In the genomic region with DNA sequence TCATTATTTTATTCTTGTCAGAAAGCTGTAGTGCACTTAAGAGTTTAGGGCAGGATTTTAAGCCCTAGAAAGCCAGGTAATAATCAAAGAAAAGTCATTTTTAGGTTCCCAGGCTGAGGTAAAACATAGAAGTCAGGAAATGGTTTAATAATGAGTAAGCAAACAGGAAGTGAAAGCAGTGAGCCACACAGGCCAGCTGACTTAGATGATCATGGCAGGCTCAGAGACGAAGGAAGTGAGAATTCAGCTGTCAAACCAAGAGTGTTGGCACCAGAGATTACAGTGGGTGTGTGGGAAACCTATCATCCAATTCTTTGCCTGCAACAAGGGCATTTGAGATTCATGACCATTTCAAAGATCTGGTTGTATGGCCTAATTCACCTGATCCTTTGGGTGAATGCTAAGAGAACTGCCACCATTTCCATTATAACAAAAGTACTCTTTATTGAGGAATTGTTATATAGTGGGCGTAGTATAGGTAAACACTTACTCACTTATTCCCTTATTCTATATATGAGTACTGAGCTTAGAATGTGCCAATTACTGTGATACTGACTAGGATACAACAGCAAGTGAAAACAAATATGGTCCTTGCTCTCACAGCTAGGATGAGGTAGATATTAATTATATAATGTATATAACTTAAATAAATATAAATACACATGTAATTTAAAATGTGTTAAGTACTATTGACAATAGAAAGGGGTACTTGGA, we compare ENCODE assay signal across 9 cellular contexts.
A peak's percentile ranks its signal among the peaks of the same experiment; 100 is the strongest.
DNase-seq lines count a peak whose midpoint lies in the region; ATAC-seq and TF ChIP-seq lines count a peak whose summit lies in the region.
"Had no signal": no experiment of that assay in that cellular context is flagged by ENCODE, and none has a peak within 500 bp of the region (broad histone marks: within the 10 kb centered on the region; RNA-seq: fewer than 3 reads in every experiment).

No MANE protein-coding gene starts in this region.

- peaks cover 6% of the 10 kb centered on the region; the same call in 1 of the 2 replicates for H3K4me1 Mint-ChIP-seq in HFFc6 (ENCODE audit: low read depth)

- ATAC-seq in GM18502 (IDR thresholded peaks at IDR 0.05; ENCODE audit: poor library complexity, unreplicated experiment): peak; percentile 100
- ATAC-seq in foreskin keratinocyte: peak; percentile 99

- no peak for TF ChIP-seq CTCF in foreskin keratinocyte (conservative IDR thresholded peaks at IDR 0.05)
- no peak for TF ChIP-seq CTCF in HFFc6 (IDR thresholded peaks at IDR 0.05)

- DNase-seq in HCEC 1CT (peak; percentile 78), M059J (ENCODE audit: low read depth) (peak; percentile 74), foreskin keratinocyte (peak; percentile 42 to 66), NCI-H2196 treated with DMSO at 0.1 percent for 48 hours (lab: John Stamatoyannopoulos, UW; ENCODE audit: unreplicated experiment) (no peak), HFFc6 (no peak)
- peak; percentile 11 to 34 for DNase-seq in activated CD4-positive, alpha-beta T cell treated with anti-CD3 and anti-CD28 coated beads, Interleukin-2, amount 50 U/mL, for 48 hours
- DNase-seq in stimulated activated CD4-positive, alpha-beta T cell treated with anti-CD3 and anti-CD28 coated beads, Interleukin-2, amount 100 ng/mL, for 48 hours: peak; percentile 7 to 11

- no peak overlapping the region for H3K27ac Mint-ChIP-seq in HFFc6

- H3K27ac ChIP-seq in foreskin keratinocyte: peak overlapping the region; percentile 57
- H3K27ac ChIP-seq: parathyroid adenoma had no signal

- no peak overlapping the region for H3K4me3 Mint-ChIP-seq in HFFc6

- H3K36me3 Mint-ChIP-seq in HFFc6 (ENCODE audit: low read depth): no peaks in the 10 kb centered on the region

- peaks cover 5% of the 10 kb centered on the region for H3K9me3 Mint-ChIP-seq in HFFc6

- H3K4me1 ChIP-seq in foreskin keratinocyte: peaks cover 13% of the 10 kb centered on the region
- H3K4me1 ChIP-seq: parathyroid adenoma had no signal

- no peaks in the 10 kb centered on the region for H3K27me3 Mint-ChIP-seq in HFFc6 (ENCODE audit: insufficient read depth)

- H3K27me3 ChIP-seq in foreskin keratinocyte: no peaks in the 10 kb centered on the region

Comparison
In these comparisons a context has a peak if more than half of its experiments do, and no peak if none do; other contexts are left out.
1. DNase-seq: peak in HCEC 1CT (single experiment), M059J (single experiment), activated CD4-positive, alpha-beta T cell treated with anti-CD3 and anti-CD28 coated beads, Interleukin-2, amount 50 U/mL, for 48 hours (2 of 2), foreskin keratinocyte (2 of 2) and stimulated activated CD4-positive, alpha-beta T cell treated with anti-CD3 and anti-CD28 coated beads, Interleukin-2, amount 100 ng/mL, for 48 hours (2 of 2); none in NCI-H2196 treated with DMSO at 0.1 percent for 48 hours (single experiment) and HFFc6 (single experiment).